ENCODE assay signal across 26 cellular contexts in the genomic region with DNA sequence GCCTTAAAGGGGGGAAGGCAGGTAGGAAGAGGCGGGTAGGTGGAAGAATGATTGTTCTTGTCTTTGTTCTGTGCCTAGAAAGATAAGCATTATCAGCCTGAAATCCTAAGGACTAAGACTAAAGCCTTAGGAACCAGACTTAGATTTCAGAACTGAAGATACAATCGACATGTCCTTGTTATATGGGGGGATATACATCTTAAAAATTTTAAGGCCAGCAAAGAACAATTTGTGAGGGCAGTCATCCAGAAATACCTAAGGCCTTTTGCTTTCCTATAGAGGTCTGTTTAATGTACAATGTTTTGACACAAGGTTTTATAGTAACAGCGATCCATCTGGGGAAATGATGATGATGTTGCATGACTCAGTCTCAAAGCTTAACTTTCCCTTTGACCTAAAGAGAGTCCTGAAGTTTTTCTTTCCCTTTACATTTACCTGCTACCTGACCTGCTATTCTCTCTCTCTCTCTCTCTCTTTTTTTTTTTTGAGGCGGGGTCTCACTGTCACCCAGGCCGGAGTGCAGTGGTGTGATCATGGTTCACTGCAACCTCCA. TPM values are rescaled to one million over a fixed set of nuclear protein-coding genes. Genes with fewer than 3 reads are reported as not detected.
DNase-seq lines count a peak whose midpoint lies in the region; ATAC-seq, FAIRE-seq and TF ChIP-seq lines count a peak whose summit lies in the region.
"Had no signal": no experiment of that assay in that cellular context is flagged by ENCODE, and none has a peak within 500 bp of the region (broad histone marks: within the 10 kb centered on the region; RNA-seq: fewer than 3 reads in every experiment).

No MANE protein-coding gene starts in this region.

- H3K4me3 ChIP-seq in A549: no peak overlapping the region
- no peak overlapping the region for H3K4me3 ChIP-seq in colonic mucosa
- H3K4me3 ChIP-seq in lower lobe of right lung: no peak overlapping the region
- H3K4me3 ChIP-seq: BLaER1 treated with 17β-estradiol and CSF1 and Interleukin-3, amounts not matched to agents 10 nM and 100 nM; cardiac muscle cell; coronary artery; GM23248; left ventricle myocardium inferior; tibial artery had no signal

- WGBS in A549 (ENCODE audit: missing lambda C conversion rate): 20% methylated on average over 5 of the region's 5 CpGs

- H3K4me1 ChIP-seq in A549 (no peaks in the 10 kb centered on the region), colonic mucosa (peaks cover 8% of the 10 kb centered on the region), lower lobe of right lung (no peaks in the 10 kb centered on the region)
- H3K4me1 ChIP-seq: left ventricle myocardium inferior, tibial artery had no signal

- no peak for TF ChIP-seq RAD21 in A549 (conservative IDR thresholded peaks at IDR 0.05 in 1 of 2, IDR thresholded peaks at IDR 0.05 in 1 of 2)

- no peaks in the 10 kb centered on the region for H3K27me3 ChIP-seq in colonic mucosa
- peaks cover 5% of the 10 kb centered on the region for H3K27me3 ChIP-seq in lower lobe of right lung (ENCODE audit: low read depth)
- H3K27me3 ChIP-seq: BLaER1 treated with 17β-estradiol and CSF1 and Interleukin-3, amounts not matched to agents 10 nM and 100 nM; cardiac muscle cell; tibial artery had no signal

- intact Hi-C loops in colonic mucosa (cut with DNase I): no loop called here
- intact Hi-C loops in lower lobe of right lung (cut with DNase I): no loop called here

- no peaks in the 10 kb centered on the region for H3K36me3 ChIP-seq in colonic mucosa
- H3K36me3 ChIP-seq in lower lobe of right lung: no peaks in the 10 kb centered on the region
- H3K36me3 ChIP-seq: BLaER1 treated with 17β-estradiol and CSF1 and Interleukin-3, amounts not matched to agents 10 nM and 100 nM; cardiac muscle cell; left ventricle myocardium inferior; tibial artery had no signal

- FAIRE-seq in A549 (lab: Jason Lieb, UNC) (peak; percentile 98), urothelium cell line (lab: Jason Lieb, UNC) (no peak)

- TF ChIP-seq POLR2A in A549 (IDR thresholded peaks at IDR 0.05; ENCODE audit: low read length): no peak

- ATAC-seq in A549: no peak
- ATAC-seq in lower lobe of right lung: peak; percentile 25 to 49
- no peak for ATAC-seq in stimulated activated naive CD8-positive, alpha-beta T cell treated with anti-CD3 and anti-CD28 coated beads, Interleukin-15, Interleukin-2, amounts not matched to agents 100 U/mL and 50 U/mL, for 24 hours
- ATAC-seq: activated CD8-positive, alpha-beta T cell treated with anti-CD3 and anti-CD28 coated beads for 36 hours; Right ventricle myocardium inferior had no signal

- H3K27ac ChIP-seq in A549 (no peak overlapping the region), colonic mucosa (peak overlapping the region; percentile 86), lower lobe of right lung (peak overlapping the region; percentile 39)
- H3K27ac ChIP-seq: BLaER1 treated with 17β-estradiol and CSF1 and Interleukin-3, amounts not matched to agents 10 nM and 100 nM; cardiac muscle cell; coronary artery; GM23248; left ventricle myocardium inferior; tibial artery had no signal

- POLR2A ChIA-PET in A549 (lab: Yijun Ruan, JAX): no interaction called here

- H3K9ac ChIP-seq in colonic mucosa (ENCODE audit: low read depth in 2 of 2, low read length in 2 of 2): peak overlapping the region; percentile 16 to 81
- H3K9ac ChIP-seq: BLaER1 treated with 17β-estradiol and CSF1 and Interleukin-3, amounts not matched to agents 10 nM and 100 nM; GM23248 had no signal

- DNase-seq in A549 (ENCODE audit: low read depth in 1 of 2, low spot score in 1 of 2) (no peak), DMS53 treated with DMSO at 0.1 percent for 48 hours (lab: John Stamatoyannopoulos, UW; ENCODE audit: unreplicated experiment) (peak; percentile 77), colonic mucosa (no peak), lower lobe of right lung (no peak), HUDEP-2 (lab: John Stamatoyannopoulos, UW; ENCODE audit: unreplicated experiment in 76 of 76) (no peak), urothelium cell line (ENCODE audit: low spot score) (no peak), HPDE6-E6E7 (ENCODE audit: extremely low spot score) (no peak)
- no peak for DNase-seq in stimulated activated naive CD8-positive, alpha-beta T cell treated with anti-CD3 and anti-CD28 coated beads, Interleukin-15, Interleukin-2, amounts not matched to agents 100 U/mL and 50 U/mL, for 24 hours
- DNase-seq: activated CD8-positive, alpha-beta T cell treated with anti-CD3 and anti-CD28 coated beads for 36 hours; aorta; GM23248; Kasumi-1; left ventricle myocardium inferior; NCI-H2227 treated with DMSO at 0.1 percent for 48 hours; tibial artery had no signal

- CTCF ChIA-PET in A549 (lab: Yijun Ruan, JAX): interaction anchor here (0.6 to 9.9 kb wide), 13 partner anchors 11 to 157 kb away, joined by 3 to 102 read pairs (median 5); a partner anchor contains a TSS

- TF ChIP-seq CTCF in A549 (IDR thresholded peaks at IDR 0.05): no peak
- TF ChIP-seq CTCF in colonic mucosa (IDR thresholded peaks at IDR 0.05): no peak
- TF ChIP-seq CTCF in lower lobe of right lung (IDR thresholded peaks at IDR 0.05): no peak

- H3K4me2 ChIP-seq in A549: no peak overlapping the region
- H3K4me2 ChIP-seq: BLaER1 treated with 17β-estradiol and CSF1 and Interleukin-3, amounts not matched to agents 10 nM and 100 nM had no signal

- no peak for TF ChIP-seq EP300 in A549 (IDR thresholded peaks at IDR 0.05)

- H3K9me3 ChIP-seq in A549 (no peaks in the 10 kb centered on the region), colonic mucosa (no peaks in the 10 kb centered on the region), lower lobe of right lung (no peaks in the 10 kb centered on the region)
- H3K9me3 ChIP-seq: BLaER1 treated with 17β-estradiol and CSF1 and Interleukin-3, amounts not matched to agents 10 nM and 100 nM; left ventricle myocardium inferior; tibial artery had no signal

TF ChIP-seq in A549, 52 proteins besides CTCF, POLR2A, EP300 and RAD21:
- TF ChIP-seq RARB (CRISPR knock-in tag; IDR thresholded peaks at IDR 0.05) (no peak), SREBF2 (IDR thresholded peaks at IDR 0.05) (no peak), NPAS2 (CRISPR knock-in tag; IDR thresholded peaks at IDR 0.05; ENCODE audit: borderline replicate concordance) (no peak), CHD2 (IDR thresholded peaks at IDR 0.05; ENCODE audit: low read length, partially characterized antibody) (no peak), JUNB (IDR thresholded peaks at IDR 0.05) (no peak), RNF2 (IDR thresholded peaks at IDR 0.05; ENCODE audit: borderline replicate concordance, low read depth) (no peak), FOSB (CRISPR knock-in tag; IDR thresholded peaks at IDR 0.05) (no peak), SMC3 (IDR thresholded peaks at IDR 0.05) (no peak), KDM1A (IDR thresholded peaks at IDR 0.05; ENCODE audit: low read depth) (no peak), HDAC2 (IDR thresholded peaks at IDR 0.05) (no peak), ZSCAN20 (CRISPR knock-in tag; IDR thresholded peaks at IDR 0.05) (no peak), HOXA7 (CRISPR knock-in tag; IDR thresholded peaks at IDR 0.05) (no peak)
- TF ChIP-seq, protein P1, sequence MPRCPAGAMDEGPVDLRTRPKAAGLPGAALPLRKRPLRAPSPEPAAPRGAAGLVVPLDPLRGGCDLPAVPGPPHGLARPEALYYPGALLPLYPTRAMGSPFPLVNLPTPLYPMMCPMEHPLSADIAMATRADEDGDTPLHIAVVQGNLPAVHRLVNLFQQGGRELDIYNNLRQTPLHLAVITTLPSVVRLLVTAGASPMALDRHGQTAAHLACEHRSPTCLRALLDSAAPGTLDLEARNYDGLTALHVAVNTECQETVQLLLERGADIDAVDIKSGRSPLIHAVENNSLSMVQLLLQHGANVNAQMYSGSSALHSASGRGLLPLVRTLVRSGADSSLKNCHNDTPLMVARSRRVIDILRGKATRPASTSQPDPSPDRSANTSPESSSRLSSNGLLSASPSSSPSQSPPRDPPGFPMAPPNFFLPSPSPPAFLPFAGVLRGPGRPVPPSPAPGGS (IDR thresholded peaks at IDR 0.05): no peak
- TF ChIP-seq, protein P2, sequence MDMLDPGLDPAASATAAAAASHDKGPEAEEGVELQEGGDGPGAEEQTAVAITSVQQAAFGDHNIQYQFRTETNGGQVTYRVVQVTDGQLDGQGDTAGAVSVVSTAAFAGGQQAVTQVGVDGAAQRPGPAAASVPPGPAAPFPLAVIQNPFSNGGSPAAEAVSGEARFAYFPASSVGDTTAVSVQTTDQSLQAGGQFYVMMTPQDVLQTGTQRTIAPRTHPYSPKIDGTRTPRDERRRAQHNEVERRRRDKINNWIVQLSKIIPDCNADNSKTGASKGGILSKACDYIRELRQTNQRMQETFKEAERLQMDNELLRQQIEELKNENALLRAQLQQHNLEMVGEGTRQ (IDR thresholded peaks at IDR 0.05): no peak

RNA-seq across cellular contexts. Expression of a gene that starts 20.2 kb away (rescaled TPM):
- polyA plus RNA-seq in A549 (2011; rRNA removed) (17.7 and 26.7 TPM in 2 replicates), A549 (2017; fragmentation: RNase III; extraction: RNeasy Plus Mini Kit Qiagen cat#74134 plus additional on column Dnase treatment) (0.51 to 0.97 TPM (median 0.53 TPM) in 3 replicates)
- polyA plus RNA-seq in A549 (2012; cell fraction: cytosol; rRNA removed): 2.0 and 3.5 TPM in 2 replicates
- polyA plus RNA-seq in A549 (2012; cell fraction: nucleus; rRNA removed): 1.9 and 4.5 TPM in 2 replicates
- polyA minus RNA-seq in A549 (2011; rRNA and poly(A)+ RNA removed): 7.7 and 15.8 TPM in 2 replicates
- total RNA-seq in colonic mucosa (100 to 1,000 TPM; 260 to 655 TPM), lower lobe of right lung (369 TPM)
- total RNA-seq: activated CD8-positive, alpha-beta T cell treated with anti-CD3 and anti-CD28 coated beads for 36 hours; activated naive CD4-positive, alpha-beta T cell treated with anti-CD3 and anti-CD28 coated beads, Interleukin-2, amount 50 U/mL, for 72 hours; cardiac muscle cell; GM23248; mesothelial cell of epicardium; OCI-LY7; osteoblast; Right ventricle myocardium inferior; T-helper 2 cell treated with Interferon-gamma antibody and Interleukin-4, amounts not matched to agents 100 ng/mL and 5 ng/mL, for 36 hours had no signal
- polyA plus RNA-seq: AG04450, cardiac muscle cell, GM23248 had no signal

RNA-seq across cellular contexts. Expression of a gene that starts 26.7 kb away (rescaled TPM):
- polyA plus RNA-seq in A549 (2011; rRNA removed): 1.3 and 2.3 TPM in 2 replicates
- 0.16 and 0.22 TPM in 2 replicates for polyA plus RNA-seq in A549 (2012; cell fraction: cytosol; rRNA removed)
- 0.40 and 0.62 TPM in 2 replicates for polyA plus RNA-seq in A549 (2012; cell fraction: nucleus; rRNA removed)
- 0.12 TPM in 1 of 3 replicates, not detected in the others for polyA plus RNA-seq in A549 (2017; fragmentation: RNase III; extraction: RNeasy Plus Mini Kit Qiagen cat#74134 plus additional on column Dnase treatment)
- 0.78 and 1.4 TPM in 2 replicates for polyA minus RNA-seq in A549 (2011; rRNA and poly(A)+ RNA removed)
- total RNA-seq in colonic mucosa: 1,000 to 10,000 TPM; 2,196 to 2,217 TPM
- total RNA-seq in lower lobe of right lung: 99.7 TPM
- total RNA-seq: activated CD8-positive, alpha-beta T cell treated with anti-CD3 and anti-CD28 coated beads for 36 hours; activated naive CD4-positive, alpha-beta T cell treated with anti-CD3 and anti-CD28 coated beads, Interleukin-2, amount 50 U/mL, for 72 hours; cardiac muscle cell; GM23248; mesothelial cell of epicardium; OCI-LY7; osteoblast; Right ventricle myocardium inferior; skeletal muscle tissue; T-helper 2 cell treated with Interferon-gamma antibody and Interleukin-4, amounts not matched to agents 100 ng/mL and 5 ng/mL, for 36 hours had no signal
- polyA plus RNA-seq: AG04450, cardiac muscle cell, GM23248 had no signal

RNA-seq across cellular contexts. Expression of a gene that starts 47.1 kb away (rescaled TPM):
- polyA plus RNA-seq in A549 (2011; rRNA removed) (0.04 TPM in 1 of 2 replicates, not detected in the other), A549 (2017; fragmentation: RNase III; extraction: RNeasy Plus Mini Kit Qiagen cat#74134 plus additional on column Dnase treatment) (0.05 TPM in 1 of 3 replicates, not detected in the others)
- polyA plus RNA-seq in A549 (2012; cell fraction: cytosol; rRNA removed): not detected in 2 replicates
- not detected in 2 replicates for polyA plus RNA-seq in A549 (2012; cell fraction: nucleus; rRNA removed)
- polyA minus RNA-seq in A549 (2011; rRNA and poly(A)+ RNA removed): not detected in 2 replicates
- total RNA-seq in colonic mucosa (100 to 1,000 TPM; 329 to 919 TPM), lower lobe of right lung (not detected)
- total RNA-seq: activated CD8-positive, alpha-beta T cell treated with anti-CD3 and anti-CD28 coated beads for 36 hours; activated naive CD4-positive, alpha-beta T cell treated with anti-CD3 and anti-CD28 coated beads, Interleukin-2, amount 50 U/mL, for 72 hours; cardiac muscle cell; GM23248; mesothelial cell of epicardium; OCI-LY7; osteoblast; Right ventricle myocardium inferior; skeletal muscle tissue; T-helper 2 cell treated with Interferon-gamma antibody and Interleukin-4, amounts not matched to agents 100 ng/mL and 5 ng/mL, for 36 hours had no signal
- polyA plus RNA-seq: AG04450, cardiac muscle cell, GM23248 had no signal

Comparison
In these comparisons a context has a peak if more than half of its experiments do, and no peak if none do; other contexts are left out.
1. ATAC-seq: peak in lower lobe of right lung (2 of 2); none in A549 (0 of 2) and stimulated activated naive CD8-positive, alpha-beta T cell treated with anti-CD3 and anti-CD28 coated beads, Interleukin-15, Interleukin-2, amounts not matched to agents 100 U/mL and 50 U/mL, for 24 hours (single experiment).
2. H3K27ac ChIP-seq: peak in colonic mucosa (single experiment) and lower lobe of right lung (single experiment); none in A549 (0 of 2).
3. RNA of a gene that starts 26.7 kb away (total RNA-seq): 2,196 to 2,217 TPM in colonic mucosa; 99.7 TPM in lower lobe of right lung (single experiment); every median in the first group is over 10 times any median in the second.
4. RNA of a gene that starts 47.1 kb away (total RNA-seq): 329 to 919 TPM in colonic mucosa; not detected in lower lobe of right lung (single experiment); every median in the first group is over 100 times any median in the second.